ENCODE assay signal across 29 cellular contexts in genomic region chr10:1274098-1274745, GRCh38.
A peak's percentile ranks its signal among the peaks of the same experiment; 100 is the strongest.
DNase-seq lines count a peak whose midpoint lies in the region; ATAC-seq, FAIRE-seq and TF ChIP-seq lines count a peak whose summit lies in the region.
"Had no signal": no experiment of that assay in that cellular context is flagged by ENCODE, and none has a peak within 500 bp of the region (broad histone marks: within the 10 kb centered on the region; RNA-seq: fewer than 3 reads in every experiment).

No MANE protein-coding gene starts in this region.

- no peak for ATAC-seq in K562
- peak; percentile 75 for ATAC-seq in thoracic aorta (ENCODE audit: insufficient number of reproducible peaks, low FRiP score, low read depth)
- no peak for ATAC-seq in heart right ventricle
- ATAC-seq: GM12878 had no signal

- no peaks in the 10 kb centered on the region for H3K79me2 ChIP-seq in K562 (ENCODE audit: control insufficient read depth, insufficient read depth, low read length)

- H2AFZ ChIP-seq in K562 (ENCODE audit: low read depth, low read length) = no peak overlapping the region
- H2AFZ ChIP-seq: neural progenitor cell had no signal

- no peaks in the 10 kb centered on the region for H3K9me3 ChIP-seq in K562 (replicated peaks; ENCODE audit: control insufficient read depth, insufficient read depth, low read depth, low read length)
- H3K9me3 ChIP-seq in thoracic aorta = no peaks in the 10 kb centered on the region
- H3K9me3 ChIP-seq in kidney (ENCODE audit: control insufficient read depth in 1 of 2, low read length in 2 of 2) = no peaks in the 10 kb centered on the region
- H3K9me3 ChIP-seq in heart right ventricle = no peaks in the 10 kb centered on the region
- H3K9me3 ChIP-seq: ascending aorta, HAP-1, SJSA1, upper lobe of left lung had no signal

- H4K20me1 ChIP-seq in K562 (replicated peaks; ENCODE audit: control insufficient read depth, insufficient read depth, low read length) = peaks cover 9% of the 10 kb centered on the region; the same call in 1 of the 2 replicates

- H3K9ac ChIP-seq in K562 (ENCODE audit: insufficient read depth in 1 of 2, low read depth in 2 of 2, low read length in 2 of 2) (no peak overlapping the region), kidney (ENCODE audit: low read length in 2 of 2) (no peak overlapping the region)
- H3K9ac ChIP-seq: KMS-11, neural progenitor cell had no signal

- H3K4me2 ChIP-seq in K562 (ENCODE audit: insufficient read depth, low read length) = no peak overlapping the region
- H3K4me2 ChIP-seq: KMS-11, neural progenitor cell had no signal

- H3K27ac ChIP-seq in K562 (ENCODE audit: extremely low read depth, low read depth, low read length) (no peak overlapping the region), thoracic aorta (peak overlapping the region in 1 of 2 donors; percentile 47), kidney (ENCODE audit: low read depth in 2 of 2, low read length in 2 of 2) (no peak overlapping the region), heart right ventricle (no peak overlapping the region)
- H3K27ac ChIP-seq: KMS-11, neural progenitor cell, SJSA1, skin epidermis, upper lobe of left lung had no signal

- peaks cover 13 to 51% of the 10 kb centered on the region in 2 experiments; a peak in 3 of 5 replicates for H3K27me3 ChIP-seq in K562 (ENCODE audit: control insufficient read depth in 2 of 2, insufficient read depth in 2 of 2, low read length in 2 of 2)
- no peaks in the 10 kb centered on the region for H3K27me3 ChIP-seq in thoracic aorta (replicated peaks; ENCODE audit: insufficient read depth)
- peaks cover 0 to 4% (median 0%) of the 10 kb centered on the region in 7 donors for H3K27me3 ChIP-seq in heart right ventricle
- H3K27me3 ChIP-seq: ascending aorta, neural progenitor cell, SJSA1, upper lobe of left lung had no signal

- POLR2A ChIA-PET in K562 (lab: Yijun Ruan, JAX) = interaction anchor here (0.6 kb wide), 2 partner anchors 40 to 589 kb away, joined by 3 to 4 read pairs; no protein-coding TSS in a partner anchor

- CTCF ChIA-PET in K562 (lab: Yijun Ruan, JAX; ENCODE audit: low intra/inter-chr PET ratio) = no interaction called here

- H3K4me1 ChIP-seq in K562 (replicated peaks in 1 of 2; ENCODE audit: control insufficient read depth in 2 of 2, insufficient read depth in 2 of 2, low read length in 2 of 2) (no peaks in the 10 kb centered on the region), thoracic aorta (ENCODE audit: control insufficient read depth in 1 of 2, low read depth in 2 of 2) (peaks cover 4 to 23% of the 10 kb centered on the region in 2 donors), kidney (ENCODE audit: control insufficient read depth in 1 of 2, insufficient read depth in 1 of 2, low read depth in 1 of 2, low read length in 2 of 2) (no peaks in the 10 kb centered on the region), heart right ventricle (no peaks in the 10 kb centered on the region)
- H3K4me1 ChIP-seq: ascending aorta, HAP-1, neural progenitor cell, SJSA1, upper lobe of left lung had no signal

- TF ChIP-seq CTCF in K562 (IDR thresholded peaks at IDR 0.05 in 2 of 3, conservative IDR thresholded peaks at IDR 0.05 in 1 of 3; ENCODE audit: insufficient read depth in 2 of 3, low read depth in 1 of 3, low read length in 3 of 3) (no peak), thoracic aorta (IDR thresholded peaks at IDR 0.05) (no peak), kidney (IDR thresholded peaks at IDR 0.05; ENCODE audit: borderline replicate concordance, extremely low read depth, insufficient read depth) (no peak), heart right ventricle (IDR thresholded peaks at IDR 0.05) (no peak)

- WGBS in K562 (ENCODE audit: insufficient coverage, low coverage, missing lambda C conversion rate) = 0% methylated on average over 15 of the region's 15 CpGs
- 82 to 89% methylated on average over 15 of the region's 15 CpGs for WGBS in heart right ventricle, 2 donors

- FAIRE-seq in K562 (lab: Jason Lieb, UNC) = no peak
- no peak for FAIRE-seq in frontal cortex (lab: Jason Lieb, UNC)
- FAIRE-seq in kidney (lab: Jason Lieb, UNC) = no peak
- FAIRE-seq: GM12878, keratinocyte, TTC549 had no signal

- no peak for TF ChIP-seq EP300 in K562 (IDR thresholded peaks at IDR 0.05; ENCODE audit: low read length)

- DNase-seq in K562 (ENCODE audit: extremely low read depth in 1 of 4, low spot score in 3 of 4) = no peak
- DNase-seq in frontal cortex (ENCODE audit: low spot score in 2 of 2) = peak; percentile 33 to 42
- peak; percentile 35 for DNase-seq in occipital lobe (lab: John Stamatoyannopoulos, UW)
- DNase-seq in thoracic aorta (ENCODE audit: low spot score) = no peak
- DNase-seq in A172 (ENCODE audit: low spot score) = no peak
- DNase-seq in kidney = no peak
- no peak for DNase-seq in heart right ventricle
- DNase-seq: activated CD4-positive, CD25-positive, alpha-beta regulatory T cell treated with anti-CD3 and anti-CD28 coated beads, Interleukin-2, amount 50 U/mL, for 72 hours; activated effector memory CD4-positive, alpha-beta T cell treated with Interleukin-2 at 50 U/mL for 16 hours; activated naive CD8-positive, alpha-beta T cell treated with anti-CD3 and anti-CD28 coated beads for 36 hours; activated T-cell treated with anti-CD3 and anti-CD28 coated beads for 4 hours; central memory CD4-positive, alpha-beta T cell; dermis blood vessel endothelial cell; mammary epithelial cell; NCI-H1436 treated with DMSO at 0.1 percent for 48 hours; NCI-H2107; NCI-H446; NCI-H774; T-helper 1 cell had no signal

- intact Hi-C loops in K562 (cut with micrococcal nuclease) = no loop called here
- intact Hi-C loops in kidney (cut with DNase I) = no loop called here
- intact Hi-C loops in heart right ventricle (cut with DNase I) = no loop called here

- H3K36me3 ChIP-seq in K562 (ENCODE audit: control insufficient read depth, insufficient read depth, low read length) (no peaks in the 10 kb centered on the region), thoracic aorta (no peaks in the 10 kb centered on the region), kidney (ENCODE audit: control insufficient read depth in 1 of 2, insufficient read depth in 2 of 2, low read length in 2 of 2) (no peaks in the 10 kb centered on the region), heart right ventricle (no peaks in the 10 kb centered on the region)
- H3K36me3 ChIP-seq: ascending aorta, HAP-1, neural progenitor cell, SJSA1, upper lobe of left lung had no signal

- TF ChIP-seq RAD21 in K562 (CRISPR knock-in tag; conservative IDR thresholded peaks at IDR 0.05 in 1 of 2, IDR thresholded peaks at IDR 0.05 in 1 of 2) = no peak

- in situ Hi-C loops in K562 (cut with MboI) = no loop called here

- H3K4me3 ChIP-seq in K562 = no peak overlapping the region
- H3K4me3 ChIP-seq in thoracic aorta = no peak overlapping the region
- no peak overlapping the region for H3K4me3 ChIP-seq in kidney (ENCODE audit: low read length in 2 of 2)
- no peak overlapping the region for H3K4me3 ChIP-seq in heart right ventricle
- H3K4me3 ChIP-seq: ascending aorta, GM12878, HAP-1, neural progenitor cell, SJSA1, skin epidermis, upper lobe of left lung had no signal

- BruUV-seq in K562 (replicated peaks; lab: Mats Ljungman, UMichigan) = no TSS peak

- H3K9me1 ChIP-seq in K562 (ENCODE audit: control insufficient read depth, insufficient read depth, low read length) = no peaks in the 10 kb centered on the region

- no peak for TF ChIP-seq POLR2A in K562 (conservative IDR thresholded peaks at IDR 0.05)

TF ChIP-seq in K562, 482 proteins besides CTCF, POLR2A, EP300 and RAD21:
- 0 out of 2 replicates have a peak, but pooled peaks have one; percentile 39 for TF ChIP-seq HINFP (tag; conservative IDR thresholded peaks at IDR 0.05; ENCODE audit: low read depth)
- TF ChIP-seq SMC3 (conservative IDR thresholded peaks at IDR 0.05; ENCODE audit: insufficient read depth, low read depth, low read length) = no peak

Comparison
In these comparisons a context has a peak if more than half of its experiments do, and no peak if none do; other contexts are left out.
1. DNase-seq: peak in frontal cortex (2 of 2) and occipital lobe (single experiment); none in K562 (0 of 4), thoracic aorta (single experiment), A172 (single experiment), kidney (single experiment) and heart right ventricle (0 of 2).